9 cellular contexts compared by ENCODE assay signal in genomic region chr14:75539562-75540478, GRCh38. TPM values are rescaled to one million over a fixed set of nuclear protein-coding genes. Genes with fewer than 3 reads are reported as not detected.
DNase-seq lines count a peak whose midpoint lies in the region; ATAC-seq and TF ChIP-seq lines count a peak whose summit lies in the region.
"Had no signal": no experiment of that assay in that cellular context is flagged by ENCODE, and none has a peak within 500 bp of the region (broad histone marks: within the 10 kb centered on the region; RNA-seq: fewer than 3 reads in every experiment).

No MANE protein-coding gene starts in this region.

- peak overlapping the region; percentile 66 for H3K4me3 Mint-ChIP-seq in activated naive CD4-positive, alpha-beta T cell treated with anti-CD3 and anti-CD28 coated beads for 36 hours
- H3K4me3 Mint-ChIP-seq: neural crest cell had no signal

- no peaks in the 10 kb centered on the region for H3K27me3 Mint-ChIP-seq in activated naive CD4-positive, alpha-beta T cell treated with anti-CD3 and anti-CD28 coated beads for 36 hours (ENCODE audit: low read depth)

- peak overlapping the region; percentile 99 for H3K27ac Mint-ChIP-seq in activated naive CD4-positive, alpha-beta T cell treated with anti-CD3 and anti-CD28 coated beads for 36 hours

- peak; percentile 69 for DNase-seq in activated naive CD4-positive, alpha-beta T cell treated with anti-CD3 and anti-CD28 coated beads for 36 hours
- DNase-seq in DMS79 (lab: John Stamatoyannopoulos, UW), result no peak
- DNase-seq in ACHN, result no peak
- DNase-seq in DMS153 (lab: John Stamatoyannopoulos, UW), result no peak
- no peak for DNase-seq in A172 (ENCODE audit: low spot score)

- intact Hi-C loops in activated naive CD4-positive, alpha-beta T cell treated with anti-CD3 and anti-CD28 coated beads for 36 hours (cut with micrococcal nuclease), result loop anchor here (1.0 to 5.0 kb wide), 2 partner anchors 9 to 1502 kb away; no protein-coding TSS in a partner anchor

- peak; percentile 55 for ATAC-seq in GM19351 (IDR thresholded peaks at IDR 0.05; ENCODE audit: unreplicated experiment)
- ATAC-seq in HG03196 (IDR thresholded peaks at IDR 0.05; ENCODE audit: unreplicated experiment), result peak; percentile 64

- in situ Hi-C loops in ACHN (cut with HindIII; ENCODE audit: low pct_ligation_motif_present, low pct_unique_long_range_greater_than_20kb, low sequenced_read_pairs), result no loop called here

- no peaks in the 10 kb centered on the region for H3K9me3 Mint-ChIP-seq in activated naive CD4-positive, alpha-beta T cell treated with anti-CD3 and anti-CD28 coated beads for 36 hours
- H3K9me3 Mint-ChIP-seq: neural crest cell had no signal

- H3K36me3 Mint-ChIP-seq in activated naive CD4-positive, alpha-beta T cell treated with anti-CD3 and anti-CD28 coated beads for 36 hours (ENCODE audit: low read depth), result peaks cover 69% of the 10 kb centered on the region

- CTCF ChIA-PET in activated naive CD4-positive, alpha-beta T cell treated with anti-CD3 and anti-CD28 coated beads for 36 hours (lab: Charles Lee), result interaction anchor here (0.7 to 9.4 kb wide), 10 partner anchors 12 to 60 kb away, joined by 3 to 79 read pairs (median 4); partner anchors contain the start of gene BATF

- no peak for TF ChIP-seq CTCF in 22Rv1 (IDR thresholded peaks at IDR 0.05)

- peaks cover 83% of the 10 kb centered on the region for H3K4me1 Mint-ChIP-seq in activated naive CD4-positive, alpha-beta T cell treated with anti-CD3 and anti-CD28 coated beads for 36 hours (ENCODE audit: low read depth)

- peak overlapping the region; percentile 18; the same call in 1 of the 2 replicates for H3K27ac ChIP-seq in 22Rv1

RNA-seq across cellular contexts. Expression of gene BATF, which starts 17.6 kb away (rescaled TPM):
- 100 to 1,000 TPM; 178 to 179 TPM for total RNA-seq in activated naive CD4-positive, alpha-beta T cell treated with anti-CD3 and anti-CD28 coated beads for 36 hours
- total RNA-seq in A172 (2014; rRNA removed; shearing (Covaris generic)), result not detected in 2 replicates
- total RNA-seq: neural crest cell had no signal

RNA-seq across cellular contexts. Expression of gene FLVCR2, which starts 38.6 kb away (rescaled TPM):
- 10 to 100 TPM in 1 of 2 experiments, 1 to 10 TPM in 1; 5.8 to 10.4 TPM for total RNA-seq in activated naive CD4-positive, alpha-beta T cell treated with anti-CD3 and anti-CD28 coated beads for 36 hours
- 0.59 and 0.65 TPM in 2 replicates for total RNA-seq in A172 (2014; rRNA removed; shearing (Covaris generic))

Comparison
In these comparisons a context has a peak if more than half of its experiments do, and no peak if none do; other contexts are left out.
1. RNA of gene BATF, which starts 17.6 kb away (total RNA-seq): 178 to 179 TPM in activated naive CD4-positive, alpha-beta T cell treated with anti-CD3 and anti-CD28 coated beads for 36 hours; not detected in A172; every median in the first group is over 100 times any median in the second.